Comparison of ENCODE assay signal across 19 cellular contexts in genomic region chr2:197251576-197251975, GRCh38. TPM values are rescaled to one million over a fixed set of nuclear protein-coding genes. Genes with fewer than 3 reads are reported as not detected.
A peak's percentile ranks its signal among the peaks of the same experiment; 100 is the strongest.
DNase-seq lines count a peak whose midpoint lies in the region; ATAC-seq and TF ChIP-seq lines count a peak whose summit lies in the region.
"Had no signal": no experiment of that assay in that cellular context is flagged by ENCODE, and none has a peak within 500 bp of the region (broad histone marks: within the 10 kb centered on the region; RNA-seq: fewer than 3 reads in every experiment).

No MANE protein-coding gene starts in this region.

- H3K27me3 Mint-ChIP-seq in activated T-cell treated with anti-CD3 and anti-CD28 coated beads, Interleukin-2, amount 50 U/mL, for 24 hours: no peaks in the 10 kb centered on the region
- no peaks in the 10 kb centered on the region for H3K27me3 Mint-ChIP-seq in activated naive CD8-positive, alpha-beta T cell treated with anti-CD3 and anti-CD28 coated beads, Interleukin-2, amount 50 U/mL, for 24 hours
- H3K27me3 Mint-ChIP-seq in stimulated activated memory B cell treated with anti-CD40 and anti-IgM and Interleukin-4, amounts not matched to agents 10 μg/mL and 1 μg/mL and 100 μg/mL, for 72 hours: no peaks in the 10 kb centered on the region
- no peaks in the 10 kb centered on the region for H3K27me3 Mint-ChIP-seq in HFFc6 (ENCODE audit: insufficient read depth)

- H3K4me3 ChIP-seq in fibroblast of the aortic adventitia (ENCODE audit: low read depth, low read length): no peak overlapping the region
- H3K4me3 ChIP-seq: gastroesophageal sphincter, K562, Peyer's patch, skin epidermis had no signal

- TF ChIP-seq CTCF in fibroblast of the aortic adventitia (IDR thresholded peaks at IDR 0.05; ENCODE audit: insufficient read depth, low read length) (no peak), HFFc6 (IDR thresholded peaks at IDR 0.05) (no peak)

- H3K27ac Mint-ChIP-seq in activated T-cell treated with anti-CD3 and anti-CD28 coated beads, Interleukin-2, amount 50 U/mL, for 24 hours: peak overlapping the region; percentile 67
- H3K27ac Mint-ChIP-seq in activated naive CD8-positive, alpha-beta T cell treated with anti-CD3 and anti-CD28 coated beads, Interleukin-2, amount 50 U/mL, for 24 hours: peak overlapping the region; percentile 57
- H3K27ac Mint-ChIP-seq in stimulated activated memory B cell treated with anti-CD40 and anti-IgM and Interleukin-4, amounts not matched to agents 10 μg/mL and 1 μg/mL and 100 μg/mL, for 72 hours: peak overlapping the region; percentile 76
- no peak overlapping the region for H3K27ac Mint-ChIP-seq in HFFc6
- H3K27ac Mint-ChIP-seq: stimulated activated effector memory CD8-positive, alpha-beta T cell treated with anti-CD3 and anti-CD28 coated beads, Interleukin-12 subunit alpha, Interleukin-12 subunit beta, amount 100 ng/mL, for 72 hours had no signal

- H3K4me3 Mint-ChIP-seq in activated T-cell treated with anti-CD3 and anti-CD28 coated beads, Interleukin-2, amount 50 U/mL, for 24 hours: no peak overlapping the region
- H3K4me3 Mint-ChIP-seq in activated naive CD8-positive, alpha-beta T cell treated with anti-CD3 and anti-CD28 coated beads, Interleukin-2, amount 50 U/mL, for 24 hours: no peak overlapping the region
- H3K4me3 Mint-ChIP-seq in stimulated activated memory B cell treated with anti-CD40 and anti-IgM and Interleukin-4, amounts not matched to agents 10 μg/mL and 1 μg/mL and 100 μg/mL, for 72 hours: no peak overlapping the region
- no peak overlapping the region for H3K4me3 Mint-ChIP-seq in HFFc6
- H3K4me3 Mint-ChIP-seq: stimulated activated effector memory CD8-positive, alpha-beta T cell treated with anti-CD3 and anti-CD28 coated beads, Interleukin-12 subunit alpha, Interleukin-12 subunit beta, amount 100 ng/mL, for 72 hours had no signal

- peaks cover 28% of the 10 kb centered on the region for H3K36me3 Mint-ChIP-seq in activated T-cell treated with anti-CD3 and anti-CD28 coated beads, Interleukin-2, amount 50 U/mL, for 24 hours (ENCODE audit: low read depth)
- H3K36me3 Mint-ChIP-seq in activated naive CD8-positive, alpha-beta T cell treated with anti-CD3 and anti-CD28 coated beads, Interleukin-2, amount 50 U/mL, for 24 hours (ENCODE audit: low read depth): peaks cover 20% of the 10 kb centered on the region
- peaks cover 15% of the 10 kb centered on the region for H3K36me3 Mint-ChIP-seq in stimulated activated memory B cell treated with anti-CD40 and anti-IgM and Interleukin-4, amounts not matched to agents 10 μg/mL and 1 μg/mL and 100 μg/mL, for 72 hours
- H3K36me3 Mint-ChIP-seq in HFFc6 (ENCODE audit: low read depth): no peaks in the 10 kb centered on the region

- no peak for DNase-seq in activated T-cell treated with anti-CD3 and anti-CD28 coated beads, Interleukin-2, amount 50 U/mL, for 24 hours
- DNase-seq in activated T-cell treated with anti-CD3 and anti-CD28 coated beads, Interleukin-2, amount 50 U/mL, for 48 hours: no peak
- no peak for DNase-seq in activated naive CD8-positive, alpha-beta T cell treated with anti-CD3 and anti-CD28 coated beads, Interleukin-2, amount 50 U/mL, for 24 hours
- DNase-seq in fibroblast of the aortic adventitia (ENCODE audit: low read depth) (peak; percentile 55), HFFc6 (no peak), HuH-7.5 (ENCODE audit: low spot score) (no peak), NCI-H1436 (lab: John Stamatoyannopoulos, UW) (no peak)
- DNase-seq: activated CD8-positive, alpha-beta memory T cell treated with anti-CD3 and anti-CD28 coated beads for 24 hours; activated effector memory CD4-positive, alpha-beta T cell treated with Interleukin-2 at 50 U/mL for 16 hours; COR-L47; mammary epithelial cell; NCI-H1092 treated with DMSO at 0.1 percent for 48 hours; NCI-H774; Peyer's patch had no signal

- peaks cover 92% of the 10 kb centered on the region for H3K4me1 Mint-ChIP-seq in activated T-cell treated with anti-CD3 and anti-CD28 coated beads, Interleukin-2, amount 50 U/mL, for 24 hours (ENCODE audit: low read depth)
- H3K4me1 Mint-ChIP-seq in activated naive CD8-positive, alpha-beta T cell treated with anti-CD3 and anti-CD28 coated beads, Interleukin-2, amount 50 U/mL, for 24 hours: peaks cover 91% of the 10 kb centered on the region
- peaks cover 78% of the 10 kb centered on the region for H3K4me1 Mint-ChIP-seq in stimulated activated memory B cell treated with anti-CD40 and anti-IgM and Interleukin-4, amounts not matched to agents 10 μg/mL and 1 μg/mL and 100 μg/mL, for 72 hours
- H3K4me1 Mint-ChIP-seq in HFFc6 (ENCODE audit: low read depth): peaks cover 8% of the 10 kb centered on the region

- ATAC-seq in activated naive CD8-positive, alpha-beta T cell treated with anti-CD3 and anti-CD28 coated beads, Interleukin-2, amount 50 U/mL, for 24 hours: no peak
- no peak for ATAC-seq in stimulated activated memory B cell treated with anti-CD40 and anti-IgM and Interleukin-4, amounts not matched to agents 10 μg/mL and 1 μg/mL and 100 μg/mL, for 72 hours
- ATAC-seq: gastroesophageal sphincter; K562; stimulated activated effector memory CD8-positive, alpha-beta T cell treated with anti-CD3 and anti-CD28 coated beads, Interleukin-12 subunit alpha, Interleukin-12 subunit beta, amount 100 ng/mL, for 72 hours had no signal

- H3K9me3 Mint-ChIP-seq in activated T-cell treated with anti-CD3 and anti-CD28 coated beads, Interleukin-2, amount 50 U/mL, for 24 hours: no peaks in the 10 kb centered on the region
- no peaks in the 10 kb centered on the region for H3K9me3 Mint-ChIP-seq in activated naive CD8-positive, alpha-beta T cell treated with anti-CD3 and anti-CD28 coated beads, Interleukin-2, amount 50 U/mL, for 24 hours
- no peaks in the 10 kb centered on the region for H3K9me3 Mint-ChIP-seq in stimulated activated memory B cell treated with anti-CD40 and anti-IgM and Interleukin-4, amounts not matched to agents 10 μg/mL and 1 μg/mL and 100 μg/mL, for 72 hours
- no peaks in the 10 kb centered on the region for H3K9me3 Mint-ChIP-seq in HFFc6
- H3K9me3 Mint-ChIP-seq: stimulated activated effector memory CD8-positive, alpha-beta T cell treated with anti-CD3 and anti-CD28 coated beads, Interleukin-12 subunit alpha, Interleukin-12 subunit beta, amount 100 ng/mL, for 72 hours had no signal

RNA-seq across cellular contexts. Expression of gene ANKRD44, which starts 59.0 kb away (rescaled TPM):
- total RNA-seq in fibroblast of the aortic adventitia (ENCODE audit: low replicate concordance): 2.5 and 29.2 TPM in 2 replicates
- 1 to 10 TPM; 3.8 to 5.7 (median 4.7) TPM for total RNA-seq in HFFc6 (2021; fragmentation: NEBNext Ultra II Directional; extraction: Animal tissue kit (Norgen Biotek cat#: 25700))
